ENCODE assay signal across 20 cellular contexts in genomic region chr3:186625600-186626042, GRCh38. TPM values are rescaled to one million over a fixed set of nuclear protein-coding genes. Genes with fewer than 3 reads are reported as not detected.
DNase-seq lines count a peak whose midpoint lies in the region; ATAC-seq and TF ChIP-seq lines count a peak whose summit lies in the region.
"Had no signal": no experiment of that assay in that cellular context is flagged by ENCODE, and none has a peak within 500 bp of the region (broad histone marks: within the 10 kb centered on the region; RNA-seq: fewer than 3 reads in every experiment).

No MANE protein-coding gene starts in this region.

- TF ChIP-seq POLR2A in right lobe of liver (IDR thresholded peaks at IDR 0.05), result no peak

- H3K4me3 ChIP-seq in right lobe of liver, result no peak overlapping the region
- H3K4me3 ChIP-seq: BLaER1, GM12878, HAP-1 had no signal

- intact Hi-C loops in right lobe of liver (cut with DNase I), result no loop called here

- ATAC-seq in left lobe of liver, result peak; percentile 31
- peak; percentile 17 to 58 (median 32) for ATAC-seq in right lobe of liver
- ATAC-seq in HG03469 (IDR thresholded peaks at IDR 0.05; ENCODE audit: unreplicated experiment), result no peak
- ATAC-seq: CD8-positive, alpha-beta T cell; GM12878 had no signal

- DNase-seq in COLO829 (ENCODE audit: low spot score) (peak; percentile 66), left lobe of liver (ENCODE audit: low spot score) (no peak), right lobe of liver (no peak), cerebellum (ENCODE audit: low spot score) (no peak), glomerular visceral epithelial cell (ENCODE audit: extremely low spot score) (no peak)
- DNase-seq: CD4-positive, CD25-positive, alpha-beta regulatory T cell; CD8-positive, alpha-beta T cell; DMS 273 treated with DMSO at 0.1 percent for 48 hours; DMS79; EL; GDM1; GOT3; HFFc6 had no signal

- H3K9me3 ChIP-seq in right lobe of liver, result no peaks in the 10 kb centered on the region
- H3K9me3 ChIP-seq: BLaER1, HAP-1 had no signal

- TF ChIP-seq CTCF in right lobe of liver (IDR thresholded peaks at IDR 0.05), result no peak

- no peaks in the 10 kb centered on the region for H3K36me3 ChIP-seq in right lobe of liver
- H3K36me3 ChIP-seq: BLaER1, HAP-1 had no signal

- H3K27me3 ChIP-seq in right lobe of liver, result no peaks in the 10 kb centered on the region
- H3K27me3 ChIP-seq: BLaER1 had no signal

- H3K4me1 ChIP-seq in right lobe of liver, result peaks cover 0 to 6% (median 0%) of the 10 kb centered on the region in 4 donors
- H3K4me1 ChIP-seq: BLaER1, HAP-1 had no signal

- WGBS in right lobe of liver (ENCODE audit: insufficient coverage, low coverage, low lambda C conversion rate, missing lambda C conversion rate), result 34% methylated on average over 2 of the region's 4 CpGs

- H3K27ac ChIP-seq in right lobe of liver, result no peak overlapping the region
- H3K27ac ChIP-seq: 22Rv1, BLaER1, C4-2B had no signal

RNA-seq across cellular contexts. Expression of gene AHSG, which starts 12.8 kb away (rescaled TPM):
- total RNA-seq in left lobe of liver, result 763 TPM
- 1,000 to 10,000 TPM in 4 of 6 experiments, 100 to 1,000 TPM in 2; 718 to 1,905 (median 1,079) TPM for total RNA-seq in right lobe of liver
- total RNA-seq in cerebellum, result 0.27 TPM
- total RNA-seq: B cell; CD4-positive, CD25-positive, alpha-beta regulatory T cell; CD8-positive, alpha-beta T cell; HFFc6 had no signal

RNA-seq across cellular contexts. Expression of gene FETUB, which starts 14.6 kb away (rescaled TPM):
- total RNA-seq in left lobe of liver (49.9 TPM), right lobe of liver (100 to 1,000 TPM in 1 of 6 experiments, 10 to 100 TPM in 3, 1 to 10 TPM in 2; 4.4 to 195 (median 47.9) TPM), cerebellum (not detected)
- total RNA-seq: B cell; CD4-positive, CD25-positive, alpha-beta regulatory T cell; CD8-positive, alpha-beta T cell; GM12878; HFFc6 had no signal

RNA-seq across cellular contexts. Expression of gene HRG, which starts 40.2 kb away (rescaled TPM):
- total RNA-seq in left lobe of liver, result 324 TPM
- 1,000 to 10,000 TPM in 2 of 6 experiments, 100 to 1,000 TPM in 4; 378 to 1,312 (median 664) TPM for total RNA-seq in right lobe of liver
- total RNA-seq in cerebellum, result not detected
- total RNA-seq: B cell; CD4-positive, CD25-positive, alpha-beta regulatory T cell; CD8-positive, alpha-beta T cell; HFFc6 had no signal

RNA-seq across cellular contexts. Expression of gene DNAJB11, which starts 55.1 kb away (rescaled TPM):
- total RNA-seq in left lobe of liver (35.3 TPM), right lobe of liver (10 to 100 TPM; 28.4 to 59.1 (median 49.2) TPM), cerebellum (30.1 TPM)

RNA-seq across cellular contexts. Expression of gene TBCCD1, which starts 58.5 kb away (rescaled TPM):
- total RNA-seq in left lobe of liver (6.4 TPM), right lobe of liver (1 to 10 TPM; 6.7 to 8.7 (median 7.5) TPM), cerebellum (24.4 TPM)

Comparison
In these comparisons a context has a peak if more than half of its experiments do, and no peak if none do; other contexts are left out.
1. RNA of gene AHSG, which starts 12.8 kb away (total RNA-seq): 718 to 1,905 TPM in right lobe of liver and 763 TPM in left lobe of liver (single experiment); 0.27 TPM in cerebellum (single experiment); every median in the first group is over 100 times any median in the second.
2. RNA of gene HRG, which starts 40.2 kb away (total RNA-seq): 378 to 1,312 TPM in right lobe of liver and 324 TPM in left lobe of liver (single experiment); not detected in cerebellum (single experiment); every median in the first group is over 100 times any median in the second.